7 cellular contexts compared by ENCODE assay signal in genomic region chr22:39174498-39175120, GRCh38. TPM values are rescaled to one million over a fixed set of nuclear protein-coding genes. Genes with fewer than 3 reads are reported as not detected.
A peak's percentile ranks its signal among the peaks of the same experiment; 100 is the strongest.
DNase-seq lines count a peak whose midpoint lies in the region; ATAC-seq and TF ChIP-seq lines count a peak whose summit lies in the region.

No MANE protein-coding gene starts in this region.

- H3K4me1 Mint-ChIP-seq in HFFc6 (ENCODE audit: low read depth) = peaks cover 72% of the 10 kb centered on the region
- H3K4me1 Mint-ChIP-seq in T-helper 1 cell treated with Interleukin-12 subunit alpha and Interleukin-12 subunit beta and Interleukin-4 antibody, amounts not matched to agents 30 μg/mL and 1 μg/mL, for 36 hours (ENCODE audit: low read depth) = peaks cover 36% of the 10 kb centered on the region

- no peaks in the 10 kb centered on the region for H3K9me3 Mint-ChIP-seq in HFFc6
- no peaks in the 10 kb centered on the region for H3K9me3 Mint-ChIP-seq in T-helper 1 cell treated with Interleukin-12 subunit alpha and Interleukin-12 subunit beta and Interleukin-4 antibody, amounts not matched to agents 30 μg/mL and 1 μg/mL, for 36 hours

- DNase-seq in HFFc6 = peak; percentile 79
- DNase-seq in astrocyte of the spinal cord (ENCODE audit: low read depth, low spot score) = peak; percentile 91
- DNase-seq in iPS DF 4.7 (ENCODE audit: extremely low read depth, low spot score) = peak; percentile 98
- DNase-seq in sigmoid colon = peak; percentile 93
- DNase-seq in DMS 273 (lab: John Stamatoyannopoulos, UW; ENCODE audit: unreplicated experiment) = no peak

- H3K36me3 Mint-ChIP-seq in HFFc6 (ENCODE audit: low read depth) = no peaks in the 10 kb centered on the region
- H3K36me3 Mint-ChIP-seq in T-helper 1 cell treated with Interleukin-12 subunit alpha and Interleukin-12 subunit beta and Interleukin-4 antibody, amounts not matched to agents 30 μg/mL and 1 μg/mL, for 36 hours (ENCODE audit: low read depth) = no peaks in the 10 kb centered on the region

- H3K27me3 Mint-ChIP-seq in HFFc6 (ENCODE audit: insufficient read depth) = peaks cover 3% of the 10 kb centered on the region
- H3K27me3 Mint-ChIP-seq in T-helper 1 cell treated with Interleukin-12 subunit alpha and Interleukin-12 subunit beta and Interleukin-4 antibody, amounts not matched to agents 30 μg/mL and 1 μg/mL, for 36 hours (ENCODE audit: low read depth) = peaks cover 6% of the 10 kb centered on the region

- no peak overlapping the region for H3K4me3 ChIP-seq in astrocyte of the spinal cord (ENCODE audit: low read depth, low read length)
- H3K4me3 ChIP-seq in sigmoid colon = no peak overlapping the region

- no peak for TF ChIP-seq POLR2A in sigmoid colon (IDR thresholded peaks at IDR 0.05)

- peak overlapping the region; percentile 70 for H3K4me3 Mint-ChIP-seq in HFFc6
- H3K4me3 Mint-ChIP-seq in T-helper 1 cell treated with Interleukin-12 subunit alpha and Interleukin-12 subunit beta and Interleukin-4 antibody, amounts not matched to agents 30 μg/mL and 1 μg/mL, for 36 hours = peak overlapping the region; percentile 33

- H3K4me1 ChIP-seq in sigmoid colon = peaks cover 0 to 50% (median 44%) of the 10 kb centered on the region in 4 donors

- H3K36me3 ChIP-seq in sigmoid colon = no peaks in the 10 kb centered on the region

- no peaks in the 10 kb centered on the region for H3K27me3 ChIP-seq in sigmoid colon

- 8 to 16% methylated on average over 17 of the region's 17 CpGs for WGBS in sigmoid colon, 2 donors

- in situ Hi-C loops in astrocyte of the spinal cord (cut with HindIII; ENCODE audit: low sequenced_read_pairs) = no loop called here

- no peak for ATAC-seq in HG03521 (IDR thresholded peaks at IDR 0.05; ENCODE audit: unreplicated experiment)

- intact Hi-C loops in sigmoid colon (cut with DNase I) = loop anchor here (5.0 kb wide), 1 partner anchor 68 kb away; the partner anchor contains the start of gene PDGFB

- no peaks in the 10 kb centered on the region for H3K9me3 ChIP-seq in sigmoid colon

- H3K27ac Mint-ChIP-seq in HFFc6 = peak overlapping the region; percentile 98
- H3K27ac Mint-ChIP-seq in T-helper 1 cell treated with Interleukin-12 subunit alpha and Interleukin-12 subunit beta and Interleukin-4 antibody, amounts not matched to agents 30 μg/mL and 1 μg/mL, for 36 hours = peak overlapping the region; percentile 86

- no peak for TF ChIP-seq CTCF in HFFc6 (IDR thresholded peaks at IDR 0.05)
- no peak for TF ChIP-seq CTCF in astrocyte of the spinal cord (IDR thresholded peaks at IDR 0.05; ENCODE audit: low read depth, low read length)
- TF ChIP-seq CTCF in sigmoid colon (IDR thresholded peaks at IDR 0.05) = no peak

- peak overlapping the region; percentile 70 to 76 (median 73) for H3K27ac ChIP-seq in sigmoid colon

- peak in 2 of 4 donors; percentile 39 to 42 for TF ChIP-seq EP300 in sigmoid colon (IDR thresholded peaks at IDR 0.05)

RNA-seq across cellular contexts. Expression of gene CBX7, which starts 22.1 kb away (rescaled TPM):
- total RNA-seq in HFFc6 (2021; fragmentation: NEBNext Ultra II Directional; extraction: Animal tissue kit (Norgen Biotek cat#: 25700)) = 1 to 10 TPM; 6.2 to 7.2 (median 6.8) TPM
- total RNA-seq in sigmoid colon = 100 to 1,000 TPM; 108 to 166 (median 125) TPM
- polyA plus RNA-seq in sigmoid colon = 10 to 100 TPM; 10.9 to 39.0 (median 36.2) TPM

Comparison
In these comparisons a context has a peak if more than half of its experiments do, and no peak if none do; other contexts are left out.
1. RNA of gene CBX7, which starts 22.1 kb away (total RNA-seq): 108 to 166 TPM in sigmoid colon; 6.2 to 7.2 TPM in HFFc6; every median in the first group is over 10 times any median in the second.